In the genomic region with DNA sequence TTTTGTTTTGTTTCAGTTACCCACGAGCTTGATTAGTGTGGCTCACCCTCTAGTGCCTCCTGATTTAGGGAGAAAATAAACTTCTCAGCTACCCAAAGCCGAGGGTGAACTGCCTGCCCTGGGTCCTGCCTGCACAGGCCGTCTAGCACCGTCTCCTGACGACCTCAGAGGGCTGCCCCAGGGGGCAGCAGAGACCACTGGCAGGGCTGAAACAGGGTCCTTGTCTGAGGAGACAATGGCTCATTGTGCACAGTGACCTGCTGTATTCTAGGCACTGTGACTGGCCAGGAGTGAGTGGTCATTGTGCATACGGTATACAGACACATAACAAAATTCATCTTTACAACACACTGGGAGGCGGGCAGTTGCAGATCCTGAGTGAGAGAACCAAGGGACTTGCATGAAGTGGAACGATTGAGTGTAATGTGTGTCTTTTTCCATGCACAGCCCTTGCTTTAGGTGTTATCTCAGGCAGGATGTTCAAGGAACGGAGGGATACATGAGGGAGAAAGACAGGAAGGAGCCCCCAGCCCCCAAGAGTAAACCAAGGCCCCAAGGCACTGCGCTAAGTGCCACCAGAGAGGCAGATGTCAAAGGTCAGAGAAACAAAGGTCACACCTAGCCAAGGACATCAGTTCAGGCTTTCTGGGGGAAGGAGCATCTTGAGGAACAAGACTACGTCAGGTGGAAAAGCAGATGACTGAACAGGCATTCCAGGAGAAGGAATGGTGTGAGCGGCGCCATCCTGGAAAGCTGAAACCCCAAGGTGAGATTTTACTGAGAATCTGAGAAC, we compare ENCODE assay signal across 13 cellular contexts.
A peak's percentile ranks its signal among the peaks of the same experiment; 100 is the strongest.
DNase-seq lines count a peak whose midpoint lies in the region; ATAC-seq and TF ChIP-seq lines count a peak whose summit lies in the region.
"Had no signal": no experiment of that assay in that cellular context is flagged by ENCODE, and none has a peak within 500 bp of the region (broad histone marks: within the 10 kb centered on the region; RNA-seq: fewer than 3 reads in every experiment).

No MANE protein-coding gene starts in this region.

- no peaks in the 10 kb centered on the region for H3K36me3 ChIP-seq in left ventricle myocardium inferior
- H3K36me3 ChIP-seq in right atrium auricular region, result no peaks in the 10 kb centered on the region
- H3K36me3 ChIP-seq in sigmoid colon, result no peaks in the 10 kb centered on the region

- H3K4me1 ChIP-seq in left ventricle myocardium inferior, result peaks cover 29% of the 10 kb centered on the region
- peaks cover 0 to 29% of the 10 kb centered on the region in 2 donors for H3K4me1 ChIP-seq in right atrium auricular region
- peaks cover 0 to 29% (median 25%) of the 10 kb centered on the region in 4 donors for H3K4me1 ChIP-seq in sigmoid colon

- ATAC-seq in HG03095 (IDR thresholded peaks at IDR 0.05; ENCODE audit: unreplicated experiment) (no peak), HG02885 (IDR thresholded peaks at IDR 0.05; ENCODE audit: poor library complexity, unreplicated experiment) (no peak)

- no peaks in the 10 kb centered on the region for H3K9me3 ChIP-seq in left ventricle myocardium inferior (replicated peaks)
- H3K9me3 ChIP-seq in right atrium auricular region, result no peaks in the 10 kb centered on the region
- no peaks in the 10 kb centered on the region for H3K9me3 ChIP-seq in sigmoid colon

- no peak for TF ChIP-seq POLR2A in sigmoid colon (IDR thresholded peaks at IDR 0.05)

- H3K27ac ChIP-seq in left ventricle myocardium inferior (replicated peaks), result peak overlapping the region; percentile 77
- no peak overlapping the region for H3K27ac ChIP-seq in right atrium auricular region
- H3K27ac ChIP-seq in caudate nucleus (ENCODE audit: low read depth, low read length), result no peak overlapping the region
- H3K27ac ChIP-seq in sigmoid colon, result peak overlapping the region in 2 of 4 donors; percentile 62 to 73
- H3K27ac ChIP-seq: C4-2B had no signal

- H3K4me3 ChIP-seq in left ventricle myocardium inferior (no peak overlapping the region), right atrium auricular region (no peak overlapping the region), sigmoid colon (no peak overlapping the region)

- intact Hi-C loops in left ventricle myocardium inferior (cut with micrococcal nuclease) (no loop called here), sigmoid colon (cut with DNase I) (loop anchor here (10.0 kb wide), 1 partner anchor 767 kb away; no protein-coding TSS in a partner anchor)

- peak; percentile 59 for TF ChIP-seq CTCF in left ventricle myocardium inferior (IDR thresholded peaks at IDR 0.05; ENCODE audit: borderline replicate concordance)
- peak in 1 of 2 donors; percentile 49 for TF ChIP-seq CTCF in right atrium auricular region (IDR thresholded peaks at IDR 0.05)
- no peak for TF ChIP-seq CTCF in sigmoid colon (IDR thresholded peaks at IDR 0.05)

- TF ChIP-seq EP300 in sigmoid colon (IDR thresholded peaks at IDR 0.05), result no peak

- 67 to 72% methylated on average over 13 of the region's 13 CpGs for WGBS in sigmoid colon, 2 donors

- H3K27me3 ChIP-seq in left ventricle myocardium inferior (ENCODE audit: low read depth), result no peaks in the 10 kb centered on the region
- no peaks in the 10 kb centered on the region for H3K27me3 ChIP-seq in right atrium auricular region
- no peaks in the 10 kb centered on the region for H3K27me3 ChIP-seq in sigmoid colon

- DNase-seq in left ventricle myocardium inferior, result no peak
- DNase-seq in right atrium auricular region (ENCODE audit: low spot score), result no peak
- peak in 53 of 61 donors; percentile 8 to 80 (median 49) for DNase-seq in caudate nucleus (lab: John Stamatoyannopoulos, UW)
- peak; percentile 79 for DNase-seq in midbrain (lab: John Stamatoyannopoulos, UW)
- DNase-seq in OCI-M2 (lab: John Stamatoyannopoulos, UW; ENCODE audit: unreplicated experiment), result no peak
- no peak for DNase-seq in sigmoid colon
- DNase-seq: foreskin fibroblast; NCI-H1436 treated with DMSO at 0.1 percent for 48 hours; SHP77 treated with DMSO at 0.1 percent for 48 hours; stimulated activated CD4-positive, alpha-beta T cell treated with anti-CD3 and anti-CD28 coated beads, Interleukin-2, amount 100 ng/mL, for 48 hours had no signal

Comparison
In these comparisons a context has a peak if more than half of its experiments do, and no peak if none do; other contexts are left out.
1. DNase-seq: peak in caudate nucleus (53 of 61) and midbrain (single experiment); none in left ventricle myocardium inferior (single experiment), right atrium auricular region (single experiment), OCI-M2 (single experiment) and sigmoid colon (single experiment).